ENCODE assay signal across 9 cellular contexts in genomic region chr1:155079487-155080249, GRCh38. TPM values are rescaled to one million over a fixed set of nuclear protein-coding genes. Genes with fewer than 3 reads are reported as not detected.
DNase-seq lines count a peak whose midpoint lies in the region; ATAC-seq lines count a peak whose summit lies in the region.
"Had no signal": no experiment of that assay in that cellular context is flagged by ENCODE, and none has a peak within 500 bp of the region (broad histone marks: within the 10 kb centered on the region; RNA-seq: fewer than 3 reads in every experiment).

No MANE protein-coding gene starts in this region.

- H3K27me3 ChIP-seq in CD4-positive, CD25-positive, alpha-beta regulatory T cell (ENCODE audit: control insufficient read depth, insufficient read depth, low read length), result peaks cover 20% of the 10 kb centered on the region
- peaks cover 84% of the 10 kb centered on the region for H3K27me3 ChIP-seq in HUES6 (ENCODE audit: control insufficient read depth, insufficient read depth, low read length)
- H3K27me3 ChIP-seq in mucosa of rectum (ENCODE audit: control insufficient read depth in 2 of 2, insufficient read depth in 2 of 2, low read length in 2 of 2), result peaks cover 13 to 23% of the 10 kb centered on the region in 2 donors

- peaks cover 54% of the 10 kb centered on the region for H3K4me1 ChIP-seq in CD4-positive, CD25-positive, alpha-beta regulatory T cell (ENCODE audit: control insufficient read depth, insufficient read depth, low read length, poor library complexity, severe bottlenecking)
- H3K4me1 ChIP-seq in HUES6 (ENCODE audit: control insufficient read depth, insufficient read depth, low read length) (peaks cover 35% of the 10 kb centered on the region), mucosa of rectum (ENCODE audit: control insufficient read depth in 2 of 2, insufficient read depth in 2 of 2, low read length in 2 of 2) (peaks cover 44 to 61% of the 10 kb centered on the region in 2 donors)

- intact Hi-C loops in sciatic nerve (cut with DNase I), result no loop called here

- peak in 2 of 3 donors; percentile 16 to 27 for DNase-seq in CD4-positive, CD25-positive, alpha-beta regulatory T cell
- no peak for DNase-seq in activated naive CD8-positive, alpha-beta T cell treated with anti-CD3 and anti-CD28 coated beads, Interleukin-2, amount 50 U/mL, for 24 hours
- DNase-seq in mesenteric fat pad (ENCODE audit: low spot score) (no peak), sciatic nerve (ENCODE audit: low spot score) (no peak)

- H3K27me3 Mint-ChIP-seq in CD4-positive, CD25-positive, alpha-beta regulatory T cell, result peaks cover 61% of the 10 kb centered on the region
- H3K27me3 Mint-ChIP-seq in activated naive CD8-positive, alpha-beta T cell treated with anti-CD3 and anti-CD28 coated beads, Interleukin-2, amount 50 U/mL, for 24 hours, result peaks cover 45% of the 10 kb centered on the region

- H3K9ac ChIP-seq in HUES6 (ENCODE audit: low read length) (peak overlapping the region; percentile 21), mucosa of rectum (ENCODE audit: low read depth in 1 of 2, low read length in 2 of 2) (peak overlapping the region; percentile 24 to 90)

- H3K4me3 Mint-ChIP-seq in CD4-positive, CD25-positive, alpha-beta regulatory T cell, result peak overlapping the region; percentile 63 to 88 (median 79)
- peak overlapping the region; percentile 59 for H3K4me3 Mint-ChIP-seq in activated naive CD8-positive, alpha-beta T cell treated with anti-CD3 and anti-CD28 coated beads, Interleukin-2, amount 50 U/mL, for 24 hours

- no peak overlapping the region for H3K4me3 ChIP-seq in CD4-positive, CD25-positive, alpha-beta regulatory T cell (ENCODE audit: low read depth, low read length)
- H3K4me3 ChIP-seq in HUES6 (ENCODE audit: low read depth, low read length) (peak overlapping the region; percentile 60), mucosa of rectum (ENCODE audit: low read length in 2 of 2) (peak overlapping the region; percentile 64 to 73)

- H3K27ac Mint-ChIP-seq in CD4-positive, CD25-positive, alpha-beta regulatory T cell, result peak overlapping the region; percentile 30 to 84 (median 64)
- peak overlapping the region; percentile 67 for H3K27ac Mint-ChIP-seq in activated naive CD8-positive, alpha-beta T cell treated with anti-CD3 and anti-CD28 coated beads, Interleukin-2, amount 50 U/mL, for 24 hours

- peaks cover 0 to 4% (median 0%) of the 10 kb centered on the region in 7 donors for H3K9me3 Mint-ChIP-seq in CD4-positive, CD25-positive, alpha-beta regulatory T cell
- H3K9me3 Mint-ChIP-seq in activated naive CD8-positive, alpha-beta T cell treated with anti-CD3 and anti-CD28 coated beads, Interleukin-2, amount 50 U/mL, for 24 hours, result no peaks in the 10 kb centered on the region

- peaks cover 0 to 49% (median 27%) of the 10 kb centered on the region in 4 donors for H3K4me1 Mint-ChIP-seq in CD4-positive, CD25-positive, alpha-beta regulatory T cell
- H3K4me1 Mint-ChIP-seq in activated naive CD8-positive, alpha-beta T cell treated with anti-CD3 and anti-CD28 coated beads, Interleukin-2, amount 50 U/mL, for 24 hours, result peaks cover 37% of the 10 kb centered on the region

- no peak overlapping the region for H3K27ac ChIP-seq in CD4-positive, CD25-positive, alpha-beta regulatory T cell (ENCODE audit: insufficient read depth, low read length, poor library complexity, severe bottlenecking)
- H3K27ac ChIP-seq in HUES6 (ENCODE audit: low read depth, low read length) (no peak overlapping the region), mucosa of rectum (ENCODE audit: low read depth in 2 of 2, low read length in 2 of 2) (no peak overlapping the region)

- ATAC-seq in CD4-positive, CD25-positive, alpha-beta regulatory T cell (ENCODE audit: low read depth in 2 of 2), result no peak
- no peak for ATAC-seq in activated naive CD8-positive, alpha-beta T cell treated with anti-CD3 and anti-CD28 coated beads, Interleukin-2, amount 50 U/mL, for 24 hours
- ATAC-seq in HG02981 (IDR thresholded peaks at IDR 0.05; ENCODE audit: unreplicated experiment), result no peak
- ATAC-seq in HG02885 (IDR thresholded peaks at IDR 0.05; ENCODE audit: poor library complexity, unreplicated experiment), result no peak
- ATAC-seq in sciatic nerve, result no peak

- no peaks in the 10 kb centered on the region for H3K9me3 ChIP-seq in CD4-positive, CD25-positive, alpha-beta regulatory T cell (ENCODE audit: control insufficient read depth in 2 of 2, low read length in 2 of 2)
- H3K9me3 ChIP-seq in HUES6 (ENCODE audit: control insufficient read depth, insufficient read depth, low read depth, low read length) (no peaks in the 10 kb centered on the region), mucosa of rectum (ENCODE audit: control insufficient read depth in 2 of 2, low read length in 2 of 2) (no peaks in the 10 kb centered on the region)

- no peaks in the 10 kb centered on the region for H3K36me3 ChIP-seq in CD4-positive, CD25-positive, alpha-beta regulatory T cell (ENCODE audit: control insufficient read depth, insufficient read depth, low read length)
- no peaks in the 10 kb centered on the region for H3K36me3 ChIP-seq in HUES6 (ENCODE audit: control insufficient read depth, insufficient read depth, low read length)
- H3K36me3 ChIP-seq in mucosa of rectum (ENCODE audit: control insufficient read depth in 2 of 2, insufficient read depth in 2 of 2, low read length in 2 of 2), result no peaks in the 10 kb centered on the region

- no peaks in the 10 kb centered on the region for H3K36me3 Mint-ChIP-seq in CD4-positive, CD25-positive, alpha-beta regulatory T cell
- H3K36me3 Mint-ChIP-seq in activated naive CD8-positive, alpha-beta T cell treated with anti-CD3 and anti-CD28 coated beads, Interleukin-2, amount 50 U/mL, for 24 hours (ENCODE audit: low read depth), result no peaks in the 10 kb centered on the region

RNA-seq across cellular contexts. Expression of gene EFNA3, which starts 1.0 kb away (rescaled TPM):
- total RNA-seq in CD4-positive, CD25-positive, alpha-beta regulatory T cell, result 0.52 TPM
- 1 to 10 TPM in 1 of 4 donors, under 1 TPM in 3; 0.42 to 1.2 (median 0.69) TPM for polyA plus RNA-seq in CD4-positive, CD25-positive, alpha-beta regulatory T cell
- total RNA-seq in mesenteric fat pad, result 0.58 TPM
- 2.4 TPM for total RNA-seq in sciatic nerve

RNA-seq across cellular contexts. Expression of gene EFNA4, which starts 16.1 kb away (rescaled TPM):
- 6.1 TPM for total RNA-seq in CD4-positive, CD25-positive, alpha-beta regulatory T cell
- 1 to 10 TPM; 2.5 to 5.9 (median 4.2) TPM for polyA plus RNA-seq in CD4-positive, CD25-positive, alpha-beta regulatory T cell
- total RNA-seq in mesenteric fat pad (3.1 TPM), sciatic nerve (3.1 TPM)

RNA-seq across cellular contexts. Expression of gene ADAM15, which starts 28.6 kb away (rescaled TPM):
- total RNA-seq in CD4-positive, CD25-positive, alpha-beta regulatory T cell, result 31.5 TPM
- polyA plus RNA-seq in CD4-positive, CD25-positive, alpha-beta regulatory T cell, result 10 to 100 TPM in 3 of 4 donors, 1 to 10 TPM in 1; 9.8 to 24.7 (median 17.2) TPM
- 176 TPM for total RNA-seq in mesenteric fat pad
- 147 TPM for total RNA-seq in sciatic nerve

RNA-seq across cellular contexts. Expression of gene DCST1, which starts 46.0 kb away (rescaled TPM):
- 0.32 TPM for total RNA-seq in CD4-positive, CD25-positive, alpha-beta regulatory T cell
- polyA plus RNA-seq in CD4-positive, CD25-positive, alpha-beta regulatory T cell, result not detected
- total RNA-seq in mesenteric fat pad (not detected), sciatic nerve (0.31 TPM)
- polyA plus RNA-seq: aorta had no signal

RNA-seq across cellular contexts. Expression of gene DCST2, which starts 46.1 kb away (rescaled TPM):
- 1.4 TPM for total RNA-seq in CD4-positive, CD25-positive, alpha-beta regulatory T cell
- polyA plus RNA-seq in CD4-positive, CD25-positive, alpha-beta regulatory T cell, result not detected
- total RNA-seq in mesenteric fat pad (0.87 TPM), sciatic nerve (5.5 TPM)

Comparison
In these comparisons a context has a peak if more than half of its experiments do, and no peak if none do; other contexts are left out.
1. DNase-seq: peak in CD4-positive, CD25-positive, alpha-beta regulatory T cell (2 of 3); none in activated naive CD8-positive, alpha-beta T cell treated with anti-CD3 and anti-CD28 coated beads, Interleukin-2, amount 50 U/mL, for 24 hours (single experiment), mesenteric fat pad (single experiment) and sciatic nerve (single experiment).